In the genomic region with DNA sequence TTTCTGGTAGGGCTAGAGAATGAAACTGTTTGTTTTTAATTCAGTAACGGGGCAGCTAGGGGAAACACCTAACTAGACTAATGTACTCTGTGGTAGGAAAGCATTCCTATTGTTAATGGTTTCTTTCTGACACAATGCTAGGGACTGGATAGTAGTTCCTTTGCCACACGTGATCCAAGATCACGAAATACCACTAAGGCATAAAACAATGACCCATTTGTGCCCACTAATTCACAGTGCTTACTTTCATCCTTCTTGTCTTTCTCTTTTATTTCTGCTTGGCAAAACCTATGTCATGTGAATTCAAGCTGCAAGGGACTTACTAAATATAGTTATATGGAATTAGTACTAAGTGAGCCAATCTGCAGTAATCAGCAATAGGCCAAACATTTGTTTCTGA, we compare ENCODE assay signal across 30 cellular contexts.
"Had no signal": no experiment of that assay in that cellular context is flagged by ENCODE, and none has a peak within 500 bp of the region (broad histone marks: within the 10 kb centered on the region; RNA-seq: fewer than 3 reads in every experiment).

No MANE protein-coding gene starts in this region.

- DNase-seq: activated B cell treated with CpG ODN at 0.5 μM for 24 hours; activated CD4-positive, alpha-beta T cell treated with anti-CD3 and anti-CD28 coated beads for 48 hours; activated CD4-positive, alpha-beta T cell treated with anti-CD3 and anti-CD28 coated beads, Interleukin-2, amount 50 U/mL, for 1 hour; activated CD4-positive, alpha-beta T cell treated with anti-CD3 and anti-CD28 coated beads, Interleukin-2, amount 50 U/mL, for 48 hours; activated CD8-positive, alpha-beta memory T cell treated with anti-CD3 and anti-CD28 coated beads for 24 hours; activated CD8-positive, alpha-beta T cell treated with anti-CD3 and anti-CD28 coated beads for 36 hours; activated effector memory CD4-positive, alpha-beta T cell treated with Interleukin-2 at 50 U/mL for 16 hours; activated gamma-delta T cell treated with Interleukin-2 at 50 U/mL for 16 hours; activated naive CD4-positive, alpha-beta T cell treated with anti-CD3 and anti-CD28 coated beads, Interleukin-2, amount 50 U/mL, for 16 hours; activated naive CD4-positive, alpha-beta T cell treated with Interleukin-2 at 50 U/mL for 16 hours; activated T-cell treated with anti-CD3 and anti-CD28 coated beads, Interleukin-2, amount 50 U/mL, for 4 hours; amniotic stem cell; anterior cingulate cortex; body of pancreas; caudate nucleus; cortex of kidney; dermis blood vessel endothelial cell; effector CD4-positive, alpha-beta T cell; effector memory CD8-positive, alpha-beta T cell; erythroblast; foreskin keratinocyte; T-cell; T-helper 9 cell; WERI-Rb-1 had no signal

- H3K4me1 ChIP-seq: body of pancreas, esophagus muscularis mucosa, foreskin keratinocyte, gastroesophageal sphincter had no signal

- H3K36me3 Mint-ChIP-seq: activated naive CD8-positive, alpha-beta T cell; T-cell had no signal

- H3K36me3 ChIP-seq: esophagus muscularis mucosa, gastroesophageal sphincter, WERI-Rb-1 had no signal

- H3K4me3 ChIP-seq: body of pancreas, esophagus muscularis mucosa, gastroesophageal sphincter had no signal

- H3K27ac Mint-ChIP-seq: activated B cell treated with CpG ODN at 0.5 μM for 24 hours; activated CD8-positive, alpha-beta T cell treated with anti-CD3 and anti-CD28 coated beads for 36 hours; activated naive CD8-positive, alpha-beta T cell; activated T-helper 17 cell treated with anti-CD3 and anti-CD28 coated beads, Interleukin-2, amount 50 U/mL, for 72 hours; effector memory CD8-positive, alpha-beta T cell; T-cell; T-helper 1 cell treated with Interleukin-12 subunit alpha and Interleukin-12 subunit beta and Interleukin-4 antibody, amounts not matched to agents 30 μg/mL and 1 μg/mL, for 36 hours had no signal

- H3K9me3 ChIP-seq: body of pancreas, esophagus muscularis mucosa, gastroesophageal sphincter had no signal

- H3K27me3 Mint-ChIP-seq: activated B cell treated with CpG ODN at 0.5 μM for 24 hours; activated CD8-positive, alpha-beta T cell treated with anti-CD3 and anti-CD28 coated beads for 36 hours; activated naive CD8-positive, alpha-beta T cell; activated T-helper 17 cell treated with anti-CD3 and anti-CD28 coated beads, Interleukin-2, amount 50 U/mL, for 72 hours; effector memory CD8-positive, alpha-beta T cell; T-cell had no signal

- ATAC-seq: activated CD4-positive, CD25-positive, alpha-beta regulatory T cell treated with anti-CD3 and anti-CD28 coated beads, Interleukin-2, amount 50 U/mL, for 24 hours; activated CD8-positive, alpha-beta T cell treated with anti-CD3 and anti-CD28 coated beads for 36 hours; activated T-cell treated with anti-CD3 and anti-CD28 coated beads, Interleukin-2, amount 50 U/mL, for 4 hours; activated T-helper 17 cell treated with anti-CD3 and anti-CD28 coated beads, Interleukin-2, amount 50 U/mL, for 72 hours; body of pancreas; effector memory CD8-positive, alpha-beta T cell; foreskin keratinocyte; gastroesophageal sphincter; T-cell had no signal

- H3K4me1 Mint-ChIP-seq: activated B cell treated with CpG ODN at 0.5 μM for 24 hours; activated T-helper 17 cell treated with anti-CD3 and anti-CD28 coated beads, Interleukin-2, amount 50 U/mL, for 72 hours; T-cell had no signal

- H3K4me3 Mint-ChIP-seq: activated B cell treated with CpG ODN at 0.5 μM for 24 hours; activated CD8-positive, alpha-beta T cell treated with anti-CD3 and anti-CD28 coated beads for 36 hours; activated naive CD8-positive, alpha-beta T cell; activated T-cell treated with anti-CD3 and anti-CD28 coated beads, Interleukin-2, amount 50 U/mL, for 4 hours; activated T-helper 17 cell treated with anti-CD3 and anti-CD28 coated beads, Interleukin-2, amount 50 U/mL, for 72 hours; effector memory CD8-positive, alpha-beta T cell; T-cell; T-helper 1 cell treated with Interleukin-12 subunit alpha and Interleukin-12 subunit beta and Interleukin-4 antibody, amounts not matched to agents 30 μg/mL and 1 μg/mL, for 36 hours had no signal

- H3K27ac ChIP-seq: body of pancreas, esophagus muscularis mucosa, foreskin keratinocyte, gastroesophageal sphincter, WERI-Rb-1 had no signal

- H3K27me3 ChIP-seq: body of pancreas, esophagus muscularis mucosa, foreskin keratinocyte, gastroesophageal sphincter had no signal
